Comparison of ENCODE assay signal across 1 cellular context in the genomic region with DNA sequence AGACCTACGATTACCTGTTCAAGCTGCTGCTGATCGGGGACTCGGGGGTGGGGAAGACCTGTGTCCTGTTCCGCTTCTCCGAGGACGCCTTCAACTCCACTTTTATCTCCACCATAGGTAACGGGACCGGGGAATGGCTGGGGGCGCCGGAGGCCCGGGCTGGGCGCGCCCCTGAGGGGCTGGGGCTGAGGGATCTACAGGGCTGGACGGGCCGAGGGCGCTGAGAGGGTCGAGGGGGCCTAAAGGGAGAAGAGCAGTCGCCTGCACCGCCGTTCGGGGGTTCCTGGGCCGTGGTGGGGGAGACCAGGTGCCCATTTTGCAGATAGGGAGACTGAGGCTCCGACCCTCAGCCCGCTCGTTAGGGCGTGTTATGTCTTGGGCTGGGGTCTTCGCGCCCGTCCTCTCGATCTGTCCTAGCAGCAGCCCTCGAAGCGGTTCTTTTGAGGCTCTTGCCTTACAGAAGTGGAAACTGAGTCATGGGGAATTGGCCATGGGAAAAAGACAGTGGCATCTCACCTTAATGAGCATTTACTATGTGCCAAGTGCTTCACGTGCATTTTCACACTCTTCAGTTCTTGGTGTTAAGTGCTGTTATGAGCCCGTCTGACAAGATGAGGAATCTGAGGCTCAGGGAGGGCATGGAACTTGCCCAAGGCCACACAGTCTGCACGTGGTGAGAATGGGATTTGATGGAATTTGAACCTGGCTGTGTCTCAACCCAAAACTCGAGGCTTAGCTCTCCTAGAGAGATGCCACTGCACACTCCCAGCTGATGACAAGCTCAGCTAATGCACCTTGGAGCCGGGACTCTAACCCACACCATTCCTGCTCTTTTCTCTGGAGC.
A peak's percentile ranks its signal among the peaks of the same experiment; 100 is the strongest.
TF ChIP-seq lines count a peak whose summit lies in the region.

No MANE protein-coding gene starts in this region.

TF ChIP-seq in A549, 52 proteins besides CTCF, POLR2A, EP300 and RAD21 (continued from another document):
- TF ChIP-seq HEYL (CRISPR knock-in tag; IDR thresholded peaks at IDR 0.05) (no peak), TFCP2L1 (CRISPR knock-in tag; IDR thresholded peaks at IDR 0.05) (no peak), NR3C1 (IDR thresholded peaks at IDR 0.05) (no peak), PHF8 (IDR thresholded peaks at IDR 0.05; ENCODE audit: borderline replicate concordance, low read depth) (peak; percentile 36; the same call in 1 of the 2 replicates)
